Comparison of ENCODE assay signal across 1 cellular context in genomic region chr22:20639750-20640149, GRCh38.
TF ChIP-seq lines count a peak whose summit lies in the region.

No MANE protein-coding gene starts in this region.

TF ChIP-seq in K562, 482 proteins besides CTCF, POLR2A, EP300 and RAD21 (continued from another document and continues in another):
- TF ChIP-seq, protein P1, sequence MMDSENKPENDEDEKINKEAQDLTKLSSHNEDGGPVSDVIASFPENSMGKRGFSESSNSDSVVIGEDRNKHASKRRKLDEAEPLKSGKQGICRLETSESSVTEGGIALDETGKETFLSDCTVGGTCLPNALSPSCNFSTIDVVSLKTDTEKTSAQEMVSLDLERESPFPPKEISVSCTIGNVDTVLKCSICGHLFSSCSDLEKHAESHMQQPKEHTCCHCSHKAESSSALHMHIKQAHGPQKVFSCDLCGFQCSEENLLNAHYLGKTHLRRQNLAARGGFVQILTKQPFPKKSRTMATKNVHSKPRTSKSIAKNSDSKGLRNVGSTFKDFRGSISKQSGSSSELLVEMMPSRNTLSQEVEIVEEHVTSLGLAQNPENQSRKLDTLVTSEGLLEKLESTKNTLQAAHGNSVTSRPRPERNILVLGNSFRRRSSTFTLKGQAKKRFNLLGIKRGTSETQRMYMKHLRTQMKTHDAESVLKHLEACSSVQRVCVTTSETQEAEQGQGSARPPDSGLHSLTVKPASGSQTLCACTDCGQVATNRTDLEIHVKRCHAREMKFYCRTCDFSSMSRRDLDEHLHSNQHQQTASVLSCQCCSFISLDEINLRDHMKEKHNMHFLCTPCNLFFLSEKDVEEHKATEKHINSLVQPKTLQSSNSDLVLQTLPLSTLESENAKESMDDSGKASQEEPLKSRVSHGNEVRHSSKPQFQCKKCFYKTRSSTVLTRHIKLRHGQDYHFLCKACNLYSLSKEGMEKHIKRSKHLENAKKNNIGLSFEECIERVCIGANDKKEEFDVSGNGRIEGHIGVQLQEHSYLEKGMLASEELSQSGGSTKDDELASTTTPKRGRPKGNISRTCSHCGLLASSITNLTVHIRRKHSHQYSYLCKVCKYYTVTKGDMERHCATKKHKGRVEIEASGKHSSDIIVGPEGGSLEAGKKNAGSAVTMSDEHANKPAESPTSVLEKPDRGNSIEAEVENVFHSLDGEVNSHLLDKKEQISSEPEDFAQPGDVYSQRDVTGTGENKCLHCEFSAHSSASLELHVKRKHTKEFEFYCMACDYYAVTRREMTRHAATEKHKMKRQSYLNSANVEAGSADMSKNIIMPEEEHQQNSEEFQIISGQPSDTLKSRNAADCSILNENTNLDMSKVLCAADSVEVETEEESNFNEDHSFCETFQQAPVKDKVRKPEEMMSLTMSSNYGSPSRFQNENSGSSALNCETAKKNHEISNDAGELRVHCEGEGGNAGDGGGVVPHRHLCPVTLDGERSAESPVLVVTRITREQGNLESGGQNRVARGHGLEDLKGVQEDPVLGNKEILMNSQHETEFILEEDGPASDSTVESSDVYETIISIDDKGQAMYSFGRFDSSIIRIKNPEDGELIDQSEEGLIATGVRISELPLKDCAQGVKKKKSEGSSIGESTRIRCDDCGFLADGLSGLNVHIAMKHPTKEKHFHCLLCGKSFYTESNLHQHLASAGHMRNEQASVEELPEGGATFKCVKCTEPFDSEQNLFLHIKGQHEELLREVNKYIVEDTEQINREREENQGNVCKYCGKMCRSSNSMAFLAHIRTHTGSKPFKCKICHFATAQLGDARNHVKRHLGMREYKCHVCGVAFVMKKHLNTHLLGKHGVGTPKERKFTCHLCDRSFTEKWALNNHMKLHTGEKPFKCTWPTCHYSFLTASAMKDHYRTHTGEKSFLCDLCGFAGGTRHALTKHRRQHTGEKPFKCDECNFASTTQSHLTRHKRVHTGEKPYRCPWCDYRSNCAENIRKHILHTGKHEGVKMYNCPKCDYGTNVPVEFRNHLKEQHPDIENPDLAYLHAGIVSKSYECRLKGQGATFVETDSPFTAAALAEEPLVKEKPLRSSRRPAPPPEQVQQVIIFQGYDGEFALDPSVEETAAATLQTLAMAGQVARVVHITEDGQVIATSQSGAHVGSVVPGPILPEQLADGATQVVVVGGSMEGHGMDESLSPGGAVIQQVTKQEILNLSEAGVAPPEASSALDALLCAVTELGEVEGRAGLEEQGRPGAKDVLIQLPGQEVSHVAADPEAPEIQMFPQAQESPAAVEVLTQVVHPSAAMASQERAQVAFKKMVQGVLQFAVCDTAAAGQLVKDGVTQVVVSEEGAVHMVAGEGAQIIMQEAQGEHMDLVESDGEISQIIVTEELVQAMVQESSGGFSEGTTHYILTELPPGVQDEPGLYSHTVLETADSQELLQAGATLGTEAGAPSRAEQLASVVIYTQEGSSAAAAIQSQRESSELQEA (IDR thresholded peaks at IDR 0.05; ENCODE audit: low read depth) = no peak
- TF ChIP-seq CREBBP (IDR thresholded peaks at IDR 0.05; ENCODE audit: low read depth, low read length) (no peak), RNF219 (CRISPR knock-in tag; IDR thresholded peaks at IDR 0.05) (no peak), SMC3 (conservative IDR thresholded peaks at IDR 0.05; ENCODE audit: insufficient read depth, low read depth, low read length) (no peak), SMAD2 (IDR thresholded peaks at IDR 0.05; ENCODE audit: low read depth, low read length) (no peak), EZH2 (IDR thresholded peaks at IDR 0.05; ENCODE audit: borderline replicate concordance, low read depth, low read length) (no peak), MAFK (IDR thresholded peaks at IDR 0.05; ENCODE audit: low read length) (no peak), ZNF316 (IDR thresholded peaks at IDR 0.05) (no peak), ZNF668 (CRISPR knock-in tag; IDR thresholded peaks at IDR 0.05) (peak; percentile 69; the same call in 1 of the 2 replicates), NRF1 (conservative IDR thresholded peaks at IDR 0.05 in 1 of 2, IDR thresholded peaks at IDR 0.05 in 1 of 2) (no peak), CHD4 (IDR thresholded peaks at IDR 0.05; ENCODE audit: insufficient read depth, insufficient replicate concordance, low read depth, low read length, poor library complexity, severe bottlenecking) (peak; percentile 99), HIVEP1 (CRISPR knock-in tag; IDR thresholded peaks at IDR 0.05) (no peak), MAFF (IDR thresholded peaks at IDR 0.05; ENCODE audit: low read length) (no peak), CBX5 (IDR thresholded peaks at IDR 0.05; ENCODE audit: borderline replicate concordance, low read depth) (peak; percentile 44; the same call in 1 of the 2 replicates), GATA2 (CRISPR knock-in tag; IDR thresholded peaks at IDR 0.05) (no peak), ZBTB2 (IDR thresholded peaks at IDR 0.05) (no peak), DDX20 (tag; IDR thresholded peaks at IDR 0.05; ENCODE audit: low read depth) (no peak), MXI1 (IDR thresholded peaks at IDR 0.05; ENCODE audit: low read depth, low read length) (no peak), FIP1L1 (IDR thresholded peaks at IDR 0.05; ENCODE audit: low read depth, low read length, poor library complexity, severe bottlenecking) (no peak), NFATC3 (IDR thresholded peaks at IDR 0.05) (peak; percentile 83), EHMT2 (IDR thresholded peaks at IDR 0.05) (no peak), E2F3 (CRISPR knock-in tag; IDR thresholded peaks at IDR 0.05) (no peak), PKNOX1 (IDR thresholded peaks at IDR 0.05) (no peak), ZNF324 (CRISPR knock-in tag; IDR thresholded peaks at IDR 0.05) (peak; percentile 32; the same call in 1 of the 2 replicates), PHF20 (IDR thresholded peaks at IDR 0.05; ENCODE audit: partially characterized antibody) (peak; percentile 60), TAF7 (tag; IDR thresholded peaks at IDR 0.05) (peak; percentile 60; the same call in 1 of the 2 replicates), TOE1 (IDR thresholded peaks at IDR 0.05; ENCODE audit: borderline replicate concordance) (no peak), TOE1 (CRISPR knock-in tag; IDR thresholded peaks at IDR 0.05; ENCODE audit: borderline replicate concordance, low read depth) (0 out of 2 replicates have a peak, but pooled peaks have one; percentile 73), NCOA4 (IDR thresholded peaks at IDR 0.05; ENCODE audit: partially characterized antibody) (peak; percentile 6), MYBL2 (IDR thresholded peaks at IDR 0.05; ENCODE audit: low read depth) (no peak), MYBL2 (CRISPR knock-in tag; IDR thresholded peaks at IDR 0.05; ENCODE audit: borderline replicate concordance) (0 out of 2 replicates have a peak, but pooled peaks have one; percentile 5)
- TF ChIP-seq, protein P2, sequence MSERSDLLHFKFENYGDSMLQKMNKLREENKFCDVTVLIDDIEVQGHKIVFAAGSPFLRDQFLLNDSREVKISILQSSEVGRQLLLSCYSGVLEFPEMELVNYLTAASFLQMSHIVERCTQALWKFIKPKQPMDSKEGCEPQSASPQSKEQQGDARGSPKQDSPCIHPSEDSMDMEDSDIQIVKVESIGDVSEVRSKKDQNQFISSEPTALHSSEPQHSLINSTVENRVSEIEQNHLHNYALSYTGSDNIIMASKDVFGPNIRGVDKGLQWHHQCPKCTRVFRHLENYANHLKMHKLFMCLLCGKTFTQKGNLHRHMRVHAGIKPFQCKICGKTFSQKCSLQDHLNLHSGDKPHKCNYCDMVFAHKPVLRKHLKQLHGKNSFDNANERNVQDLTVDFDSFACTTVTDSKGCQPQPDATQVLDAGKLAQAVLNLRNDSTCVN (CRISPR knock-in tag; IDR thresholded peaks at IDR 0.05) = peak; percentile 63; the same call in 1 of the 2 replicates
- TF ChIP-seq, protein P3, sequence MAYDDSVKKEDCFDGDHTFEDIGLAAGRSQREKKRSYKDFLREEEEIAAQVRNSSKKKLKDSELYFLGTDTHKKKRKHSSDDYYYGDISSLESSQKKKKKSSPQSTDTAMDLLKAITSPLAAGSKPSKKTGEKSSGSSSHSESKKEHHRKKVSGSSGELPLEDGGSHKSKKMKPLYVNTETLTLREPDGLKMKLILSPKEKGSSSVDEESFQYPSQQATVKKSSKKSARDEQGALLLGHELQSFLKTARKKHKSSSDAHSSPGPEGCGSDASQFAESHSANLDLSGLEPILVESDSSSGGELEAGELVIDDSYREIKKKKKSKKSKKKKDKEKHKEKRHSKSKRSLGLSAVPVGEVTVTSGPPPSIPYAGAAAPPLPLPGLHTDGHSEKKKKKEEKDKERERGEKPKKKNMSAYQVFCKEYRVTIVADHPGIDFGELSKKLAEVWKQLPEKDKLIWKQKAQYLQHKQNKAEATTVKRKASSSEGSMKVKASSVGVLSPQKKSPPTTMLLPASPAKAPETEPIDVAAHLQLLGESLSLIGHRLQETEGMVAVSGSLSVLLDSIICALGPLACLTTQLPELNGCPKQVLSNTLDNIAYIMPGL (CRISPR knock-in tag; IDR thresholded peaks at IDR 0.05) = 0 out of 2 replicates have a peak, but pooled peaks have one; percentile 11
- TF ChIP-seq, protein P4, sequence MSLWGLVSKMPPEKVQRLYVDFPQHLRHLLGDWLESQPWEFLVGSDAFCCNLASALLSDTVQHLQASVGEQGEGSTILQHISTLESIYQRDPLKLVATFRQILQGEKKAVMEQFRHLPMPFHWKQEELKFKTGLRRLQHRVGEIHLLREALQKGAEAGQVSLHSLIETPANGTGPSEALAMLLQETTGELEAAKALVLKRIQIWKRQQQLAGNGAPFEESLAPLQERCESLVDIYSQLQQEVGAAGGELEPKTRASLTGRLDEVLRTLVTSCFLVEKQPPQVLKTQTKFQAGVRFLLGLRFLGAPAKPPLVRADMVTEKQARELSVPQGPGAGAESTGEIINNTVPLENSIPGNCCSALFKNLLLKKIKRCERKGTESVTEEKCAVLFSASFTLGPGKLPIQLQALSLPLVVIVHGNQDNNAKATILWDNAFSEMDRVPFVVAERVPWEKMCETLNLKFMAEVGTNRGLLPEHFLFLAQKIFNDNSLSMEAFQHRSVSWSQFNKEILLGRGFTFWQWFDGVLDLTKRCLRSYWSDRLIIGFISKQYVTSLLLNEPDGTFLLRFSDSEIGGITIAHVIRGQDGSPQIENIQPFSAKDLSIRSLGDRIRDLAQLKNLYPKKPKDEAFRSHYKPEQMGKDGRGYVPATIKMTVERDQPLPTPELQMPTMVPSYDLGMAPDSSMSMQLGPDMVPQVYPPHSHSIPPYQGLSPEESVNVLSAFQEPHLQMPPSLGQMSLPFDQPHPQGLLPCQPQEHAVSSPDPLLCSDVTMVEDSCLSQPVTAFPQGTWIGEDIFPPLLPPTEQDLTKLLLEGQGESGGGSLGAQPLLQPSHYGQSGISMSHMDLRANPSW (CRISPR knock-in tag; IDR thresholded peaks at IDR 0.05) = peak; percentile 64; the same call in 1 of the 2 replicates
- TF ChIP-seq, protein P5, sequence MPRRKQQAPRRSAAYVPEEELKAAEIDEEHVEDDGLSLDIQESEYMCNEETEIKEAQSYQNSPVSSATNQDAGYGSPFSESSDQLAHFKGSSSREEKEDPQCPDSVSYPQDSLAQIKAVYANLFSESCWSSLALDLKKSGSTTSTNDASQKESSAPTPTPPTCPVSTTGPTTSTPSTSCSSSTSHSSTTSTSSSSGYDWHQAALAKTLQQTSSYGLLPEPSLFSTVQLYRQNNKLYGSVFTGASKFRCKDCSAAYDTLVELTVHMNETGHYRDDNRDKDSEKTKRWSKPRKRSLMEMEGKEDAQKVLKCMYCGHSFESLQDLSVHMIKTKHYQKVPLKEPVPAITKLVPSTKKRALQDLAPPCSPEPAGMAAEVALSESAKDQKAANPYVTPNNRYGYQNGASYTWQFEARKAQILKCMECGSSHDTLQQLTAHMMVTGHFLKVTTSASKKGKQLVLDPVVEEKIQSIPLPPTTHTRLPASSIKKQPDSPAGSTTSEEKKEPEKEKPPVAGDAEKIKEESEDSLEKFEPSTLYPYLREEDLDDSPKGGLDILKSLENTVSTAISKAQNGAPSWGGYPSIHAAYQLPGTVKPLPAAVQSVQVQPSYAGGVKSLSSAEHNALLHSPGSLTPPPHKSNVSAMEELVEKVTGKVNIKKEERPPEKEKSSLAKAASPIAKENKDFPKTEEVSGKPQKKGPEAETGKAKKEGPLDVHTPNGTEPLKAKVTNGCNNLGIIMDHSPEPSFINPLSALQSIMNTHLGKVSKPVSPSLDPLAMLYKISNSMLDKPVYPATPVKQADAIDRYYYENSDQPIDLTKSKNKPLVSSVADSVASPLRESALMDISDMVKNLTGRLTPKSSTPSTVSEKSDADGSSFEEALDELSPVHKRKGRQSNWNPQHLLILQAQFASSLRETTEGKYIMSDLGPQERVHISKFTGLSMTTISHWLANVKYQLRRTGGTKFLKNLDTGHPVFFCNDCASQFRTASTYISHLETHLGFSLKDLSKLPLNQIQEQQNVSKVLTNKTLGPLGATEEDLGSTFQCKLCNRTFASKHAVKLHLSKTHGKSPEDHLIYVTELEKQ (CRISPR knock-in tag; IDR thresholded peaks at IDR 0.05) = 0 out of 2 replicates have a peak, but pooled peaks have one; percentile 40
